Comparison of ENCODE assay signal across 21 cellular contexts in the genomic region with DNA sequence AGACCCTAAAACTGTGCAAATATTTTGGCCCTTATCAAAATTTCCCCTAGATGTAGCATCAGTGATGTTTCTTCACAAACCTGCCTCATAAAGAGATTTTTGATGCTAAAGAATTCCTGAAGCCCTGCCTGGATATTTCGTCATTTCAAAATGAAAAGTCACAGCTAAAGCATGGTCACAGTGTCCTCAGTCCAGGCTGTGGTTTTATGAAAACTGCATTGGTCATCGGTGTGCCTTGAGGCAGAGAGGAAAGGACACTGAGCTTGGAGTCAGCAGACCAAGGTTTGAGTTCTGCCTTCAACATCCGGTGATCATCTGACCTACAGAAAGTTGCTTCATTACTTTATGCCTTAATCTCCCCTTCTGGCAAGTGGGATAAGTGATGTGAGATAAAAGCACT. TPM values are rescaled to one million over a fixed set of nuclear protein-coding genes. Genes with fewer than 3 reads are reported as not detected.
DNase-seq lines count a peak whose midpoint lies in the region; ATAC-seq and TF ChIP-seq lines count a peak whose summit lies in the region.
"Had no signal": no experiment of that assay in that cellular context is flagged by ENCODE, and none has a peak within 500 bp of the region (broad histone marks: within the 10 kb centered on the region; RNA-seq: fewer than 3 reads in every experiment).

No MANE protein-coding gene starts in this region.

- H3K4me3 ChIP-seq in left ventricle myocardium inferior: no peak overlapping the region
- H3K4me3 ChIP-seq: SK-N-MC had no signal

- H3K4me1 ChIP-seq in left ventricle myocardium inferior: peaks cover 4% of the 10 kb centered on the region

- peaks cover 8% of the 10 kb centered on the region for H3K36me3 ChIP-seq in left ventricle myocardium inferior

- intact Hi-C loops in left ventricle myocardium inferior (cut with micrococcal nuclease): no loop called here

- in situ Hi-C loops in SK-MEL-5 (cut with HindIII; ENCODE audit: low pct_unique_long_range_greater_than_20kb, low sequenced_read_pairs): no loop called here

- DNase-seq in ELR (ENCODE audit: low read depth): peak; percentile 74
- peak; percentile 22 for DNase-seq in SK-MEL-5 (ENCODE audit: low read depth, low spot score)
- DNase-seq in foreskin melanocyte: peak; percentile 42
- DNase-seq in left ventricle myocardium inferior: no peak
- DNase-seq: Calu3, DMS79 treated with DMSO at 0.1 percent for 48 hours, NCI-H1092, NCI-H1417 treated with DMSO at 0.1 percent for 48 hours, NCI-H1694 treated with DMSO at 0.1 percent for 48 hours, NCI-H2081, NCI-H2171, NCI-H226, NCI-H510A, NCI-H69, SHP77 had no signal

- no peaks in the 10 kb centered on the region for H3K27me3 ChIP-seq in left ventricle myocardium inferior (ENCODE audit: low read depth)

- ATAC-seq in GM19463 (IDR thresholded peaks at IDR 0.05; ENCODE audit: unreplicated experiment) (no peak), GM18868 (IDR thresholded peaks at IDR 0.05; ENCODE audit: unreplicated experiment) (no peak), GM18873 (IDR thresholded peaks at IDR 0.05; ENCODE audit: low FRiP score, unreplicated experiment) (no peak)

- no peak overlapping the region for H3K27ac ChIP-seq in left ventricle myocardium inferior (replicated peaks)
- H3K27ac ChIP-seq: HL-60, RWPE1, SK-N-MC had no signal

- H3K9me3 ChIP-seq in left ventricle myocardium inferior (replicated peaks): no peaks in the 10 kb centered on the region

- TF ChIP-seq CTCF in left ventricle myocardium inferior (IDR thresholded peaks at IDR 0.05; ENCODE audit: borderline replicate concordance): no peak

RNA-seq across cellular contexts. Expression of a gene that starts 34.8 kb away (rescaled TPM):
- total RNA-seq in SK-MEL-5 (2014; rRNA removed; shearing (Covaris generic)): 58.0 and 65.6 TPM in 2 replicates
- polyA plus RNA-seq in SK-MEL-5 (2015; cell fraction: cytosol; rRNA removed): 35.4 and 38.9 TPM in 2 replicates
- polyA plus RNA-seq in SK-MEL-5 (2015; cell fraction: nucleus; rRNA removed): 27.0 and 28.2 TPM in 2 replicates
- total RNA-seq in left ventricle myocardium inferior: 18.1 TPM
